Comparison of ENCODE assay signal across 8 cellular contexts in the genomic region with DNA sequence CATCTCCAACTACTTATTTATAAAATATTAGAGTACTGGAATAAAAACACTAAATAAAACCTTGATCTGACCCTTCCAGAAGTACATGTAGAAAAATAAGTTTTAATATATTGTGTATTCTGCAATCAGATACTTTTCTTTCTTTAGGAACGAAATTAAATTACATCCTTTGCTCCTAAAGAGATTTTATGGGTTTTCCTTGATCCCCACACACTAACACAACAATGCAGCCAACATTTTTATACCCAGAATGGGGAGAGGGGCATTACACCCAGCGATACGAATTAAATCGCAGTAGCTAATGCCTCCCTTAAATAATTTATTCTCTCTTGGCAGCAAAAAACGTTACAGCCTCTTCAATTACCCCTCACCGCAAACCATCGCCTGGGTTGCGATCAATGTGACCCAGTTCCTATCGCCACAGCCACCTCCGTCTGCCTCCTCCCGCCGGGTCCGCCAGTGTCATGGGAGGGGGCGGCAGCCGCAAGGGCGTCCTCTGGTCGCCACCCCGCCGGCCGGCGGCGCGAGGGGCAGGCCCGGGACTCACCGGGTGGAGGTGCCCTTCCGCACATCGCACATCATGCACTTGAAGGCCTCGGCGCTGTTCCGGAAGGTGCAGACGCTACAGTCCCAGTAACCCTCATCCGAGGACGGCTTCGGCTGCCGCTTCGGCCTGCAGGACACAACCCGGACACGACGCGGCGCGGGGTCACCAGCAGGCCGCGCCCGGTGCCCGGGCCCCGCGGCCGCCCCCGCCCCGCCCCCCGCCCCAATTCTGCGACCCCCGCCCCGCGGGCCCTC. TPM values are rescaled to one million over a fixed set of nuclear protein-coding genes. Genes with fewer than 3 reads are reported as not detected.
DNase-seq lines count a peak whose midpoint lies in the region; ATAC-seq and TF ChIP-seq lines count a peak whose summit lies in the region.

No MANE protein-coding gene starts in this region.

- peaks cover 23% of the 10 kb centered on the region for H3K4me1 ChIP-seq in ACC112 (ENCODE audit: control insufficient read depth, insufficient read depth, low read length, unreplicated experiment)
- H3K4me1 ChIP-seq in mammary epithelial cell (ENCODE audit: insufficient read depth, low read length): peaks cover 8% of the 10 kb centered on the region
- H3K4me1 ChIP-seq in spleen: peaks cover 19 to 61% (median 48%) of the 10 kb centered on the region in 6 donors

- H3K9me3 Mint-ChIP-seq in immature natural killer cell: no peaks in the 10 kb centered on the region

- H3K27me3 Mint-ChIP-seq in immature natural killer cell (ENCODE audit: low read depth in 3 of 3): peaks cover 7 to 21% (median 8%) of the 10 kb centered on the region in 3 donors

- TF ChIP-seq CTCF in WERI-Rb-1 (IDR thresholded peaks at IDR 0.05; ENCODE audit: low read depth, low read length): peak; percentile 72
- TF ChIP-seq CTCF in mammary epithelial cell (conservative IDR thresholded peaks at IDR 0.05 in 1 of 2, IDR thresholded peaks at IDR 0.05 in 1 of 2; ENCODE audit: extremely low read depth in 1 of 2, insufficient read depth in 1 of 2, low read depth in 1 of 2, low read length in 2 of 2): peak; percentile 34 to 65
- peak in 10 of 11 experiments; percentile 8 to 66 (median 52) for TF ChIP-seq CTCF in spleen (IDR thresholded peaks at IDR 0.05 in 8 of 11, conservative IDR thresholded peaks at IDR 0.05 in 3 of 11)

- in situ Hi-C loops in mammary epithelial cell (cut with MboI; ENCODE audit: low sequenced_read_pairs in 2 of 2): no loop called here

- peak overlapping the region; percentile 88 to 97 (median 93) for H3K27ac Mint-ChIP-seq in immature natural killer cell

- CTCF ChIA-PET in mammary epithelial cell (lab: Charles Lee; ENCODE audit: low non-redundant PET): no interaction called here

- peak; percentile 77 for DNase-seq in NCI-H2107 (lab: John Stamatoyannopoulos, UW)
- peak; percentile 84 for DNase-seq in WERI-Rb-1
- peak; percentile 73 for DNase-seq in mammary epithelial cell
- peak; percentile 89 to 91 (median 90) for DNase-seq in immature natural killer cell
- peak; percentile 95 for DNase-seq in spleen

- H3K4me3 ChIP-seq in ACC112 (ENCODE audit: low read depth, low read length) (peak overlapping the region; percentile 99), WERI-Rb-1 (ENCODE audit: low read depth, low read length) (peak overlapping the region; percentile 89), mammary epithelial cell (replicated peaks in 1 of 3; ENCODE audit: insufficient read depth in 1 of 3, low read depth in 2 of 3, low read length in 3 of 3) (peak overlapping the region; percentile 67 to 82 (median 77)), spleen (peak overlapping the region; percentile 53 to 84 (median 72))

- peak overlapping the region; percentile 84 to 94 (median 88) for H3K4me3 Mint-ChIP-seq in immature natural killer cell

- peak overlapping the region; percentile 72 for H3K4me2 ChIP-seq in mammary epithelial cell (ENCODE audit: insufficient read depth, low read depth, low read length)

- H3K27me3 ChIP-seq in ACC112 (ENCODE audit: insufficient read depth, low read length): no peaks in the 10 kb centered on the region
- no peaks in the 10 kb centered on the region for H3K27me3 ChIP-seq in WERI-Rb-1 (ENCODE audit: insufficient read depth, low read depth, severe bottlenecking)
- no peaks in the 10 kb centered on the region for H3K27me3 ChIP-seq in mammary epithelial cell (ENCODE audit: insufficient read depth, low read length)
- H3K27me3 ChIP-seq in spleen (replicated peaks in 1 of 7): no peaks in the 10 kb centered on the region

- H3K36me3 ChIP-seq in ACC112 (ENCODE audit: insufficient read depth, low read length) (no peaks in the 10 kb centered on the region), WERI-Rb-1 (peaks cover 27% of the 10 kb centered on the region), mammary epithelial cell (ENCODE audit: insufficient read depth, low read length) (peaks cover 1% of the 10 kb centered on the region), spleen (peaks cover 0 to 27% (median 4%) of the 10 kb centered on the region in 6 donors)

- H3K79me2 ChIP-seq in ACC112 (ENCODE audit: control insufficient read depth, insufficient read depth, low read length, unreplicated experiment) (peaks cover 65% of the 10 kb centered on the region), mammary epithelial cell (ENCODE audit: insufficient read depth, low read length) (peaks cover 42% of the 10 kb centered on the region)

- H4K20me1 ChIP-seq in mammary epithelial cell (ENCODE audit: insufficient read depth, low read length): no peaks in the 10 kb centered on the region

- H3K9me3 ChIP-seq in WERI-Rb-1 (ENCODE audit: severe bottlenecking) (no peaks in the 10 kb centered on the region), mammary epithelial cell (replicated peaks; ENCODE audit: insufficient read depth, low read length) (no peaks in the 10 kb centered on the region), spleen (no peaks in the 10 kb centered on the region)

- H3K9ac ChIP-seq in mammary epithelial cell (ENCODE audit: insufficient read depth, low read length): peak overlapping the region; percentile 80

- 0% methylated on average over 8 of the region's 56 CpGs for WGBS in mammary epithelial cell (ENCODE audit: low coverage, missing lambda C conversion rate)
- WGBS in spleen, 5 donors: 0 to 2% (median 1%) methylated on average over 15 to 56 of the region's 56 CpGs

- no TSS peak for BruUV-seq in mammary epithelial cell (replicated peaks; lab: Mats Ljungman, UMichigan)

- dilution Hi-C loops in mammary epithelial cell (cut with HindIII; ENCODE audit: low sequenced_read_pairs): no loop called here

- peaks cover 46 to 66% of the 10 kb centered on the region in 2 donors for H3K4me1 Mint-ChIP-seq in immature natural killer cell

- no peak for TF ChIP-seq POLR2A in spleen (IDR thresholded peaks at IDR 0.05)

- H2AFZ ChIP-seq in ACC112 (ENCODE audit: low read length, unreplicated experiment) (peak overlapping the region; percentile 54), mammary epithelial cell (ENCODE audit: low read depth, low read length) (peak overlapping the region; percentile 77)

- ATAC-seq in GM18517 (IDR thresholded peaks at IDR 0.05; ENCODE audit: unreplicated experiment): peak; percentile 80
- peak; percentile 73 for ATAC-seq in HG03039 (IDR thresholded peaks at IDR 0.05; ENCODE audit: unreplicated experiment)

- intact Hi-C loops in mammary epithelial cell (cut with micrococcal nuclease): loop anchor here (2.0 kb wide), 3 partner anchors 90 to 136 kb away; a partner anchor contains a TSS
- intact Hi-C loops in spleen (cut with DNase I; ENCODE audit: low total_unique reads): loop anchor here (10.0 kb wide), 1 partner anchor 92 kb away; a partner anchor contains a TSS

- H3K27ac ChIP-seq in ACC112 (ENCODE audit: low read depth, low read length): peak overlapping the region; percentile 72; the same call in 1 of the 2 replicates
- H3K27ac ChIP-seq in WERI-Rb-1: peak overlapping the region; percentile 96
- peak overlapping the region; percentile 56 for H3K27ac ChIP-seq in mammary epithelial cell (ENCODE audit: insufficient read depth, low read depth, low read length)
- peak overlapping the region; percentile 63 to 98 (median 96) for H3K27ac ChIP-seq in spleen

- H3K36me3 Mint-ChIP-seq in immature natural killer cell: peaks cover 0 to 6% (median 5%) of the 10 kb centered on the region in 3 donors

RNA-seq across cellular contexts. Expression of a gene that starts 0.8 kb away (rescaled TPM):
- total RNA-seq in mammary epithelial cell (10 to 100 TPM; 17.7 to 31.3 TPM), spleen (10 to 100 TPM; 37.4 to 83.7 (median 52.9) TPM)
- polyA plus RNA-seq in mammary epithelial cell (8.3 TPM), immature natural killer cell (10 to 100 TPM; 13.8 to 24.5 (median 16.4) TPM), spleen (10 to 100 TPM; 15.9 to 18.6 (median 18.0) TPM)
- polyA minus RNA-seq in mammary epithelial cell: 21.8 TPM

Comparison
In these comparisons a context has a peak if more than half of its experiments do, and no peak if none do; other contexts are left out.
1. Peak in every context shown above with its lines: DNase-seq, ATAC-seq, H3K4me3 ChIP-seq and H3K27ac ChIP-seq.